In genomic region chr21:34877485-34878128, GRCh38 we compare ENCODE assay signal across 13 cellular contexts.
DNase-seq lines count a peak whose midpoint lies in the region; ATAC-seq and TF ChIP-seq lines count a peak whose summit lies in the region.
"Had no signal": no experiment of that assay in that cellular context is flagged by ENCODE, and none has a peak within 500 bp of the region (broad histone marks: within the 10 kb centered on the region; RNA-seq: fewer than 3 reads in every experiment).

No MANE protein-coding gene starts in this region.

- TF ChIP-seq CTCF in C4-2B (conservative IDR thresholded peaks at IDR 0.05) (no peak), IMR-90 (conservative IDR thresholded peaks at IDR 0.05; ENCODE audit: low read depth, low read length) (no peak), body of pancreas (IDR thresholded peaks at IDR 0.05) (no peak)

- peak overlapping the region; percentile 28; the same call in 1 of the 2 replicates for H3K14ac ChIP-seq in IMR-90 (replicated peaks; ENCODE audit: low read depth, low read length)

- TF ChIP-seq RAD21 in IMR-90 (IDR thresholded peaks at IDR 0.05; ENCODE audit: low read length): no peak

- no peak overlapping the region for H2BK120ac ChIP-seq in IMR-90 (ENCODE audit: low read depth, low read length)

- no peak overlapping the region for H3K9ac ChIP-seq in IMR-90 (ENCODE audit: low read depth, low read length)
- H3K9ac ChIP-seq in mucosa of rectum (ENCODE audit: low read depth in 1 of 2, low read length in 2 of 2): peak overlapping the region; percentile 9 to 18

- intact Hi-C loops in IMR-90 (cut with micrococcal nuclease): no loop called here
- intact Hi-C loops in body of pancreas (cut with DNase I): no loop called here

- no peak overlapping the region for H3K56ac ChIP-seq in IMR-90 (ENCODE audit: extremely low read depth, insufficient read depth, low read length)

- in situ Hi-C loops in IMR-90 (cut with MboI; ENCODE audit: low sequenced_read_pairs): loop anchor here (5.0 kb wide), 1 partner anchor 130 kb away; no protein-coding TSS in a partner anchor
- in situ Hi-C loops in KBM-7 (cut with MboI; ENCODE audit: low pct_unique_long_range_greater_than_20kb, low sequenced_read_pairs): no loop called here

- dilution Hi-C loops in IMR-90 (cut with HindIII; ENCODE audit: low sequenced_read_pairs, unreplicated experiment): no loop called here

- no peaks in the 10 kb centered on the region for H3K27me3 ChIP-seq in IMR-90 (ENCODE audit: control insufficient read depth, insufficient read depth, low read length)
- no peaks in the 10 kb centered on the region for H3K27me3 ChIP-seq in body of pancreas
- no peaks in the 10 kb centered on the region for H3K27me3 ChIP-seq in mucosa of rectum (ENCODE audit: control insufficient read depth in 2 of 2, insufficient read depth in 2 of 2, low read length in 2 of 2)
- H3K27me3 ChIP-seq: spleen had no signal

- no peak overlapping the region for H2AFZ ChIP-seq in IMR-90 (replicated peaks; ENCODE audit: low read length, poor library complexity)

- no peak overlapping the region for H4K91ac ChIP-seq in IMR-90 (ENCODE audit: insufficient read depth, low read depth, low read length)

- no peak overlapping the region; the same call in 1 of the 2 replicates for H4K5ac ChIP-seq in IMR-90 (ENCODE audit: low read depth, low read length)

- H3K23ac ChIP-seq in IMR-90 (ENCODE audit: low read depth, low read length): peak overlapping the region; percentile 10

- no TSS peak for BruUV-seq in IMR-90 (replicated peaks; lab: Mats Ljungman, UMichigan)

- H3K4me1 ChIP-seq in IMR-90 (ENCODE audit: control insufficient read depth, insufficient read depth, low read length) (peaks cover 28% of the 10 kb centered on the region), body of pancreas (peaks cover 18% of the 10 kb centered on the region), mucosa of rectum (ENCODE audit: control insufficient read depth in 2 of 2, insufficient read depth in 2 of 2, low read length in 2 of 2) (peaks cover 7 to 24% of the 10 kb centered on the region in 2 donors)

- H2BK20ac ChIP-seq in IMR-90 (ENCODE audit: low read depth, low read length): no peak overlapping the region

- POLR2A ChIA-PET in IMR-90 (lab: Charles Lee; ENCODE audit: unreplicated experiment): interaction anchor here (0.6 kb wide), 2 partner anchors 68 to 146 kb away, joined by 3 read pairs; no protein-coding TSS in a partner anchor

- H2BK15ac ChIP-seq in IMR-90 (ENCODE audit: low read depth, low read length): no peak overlapping the region

- TF ChIP-seq POLR2A in IMR-90 (IDR thresholded peaks at IDR 0.05; ENCODE audit: low read depth, low read length) (no peak; the same call in 1 of the 2 replicates), body of pancreas (IDR thresholded peaks at IDR 0.05) (no peak)

- no peak for DNase-seq in IMR-90
- peak; percentile 89 to 96 (median 93) for DNase-seq in body of pancreas
- no peak for DNase-seq in KBM-7
- no peak for DNase-seq in HuH-7.5 (ENCODE audit: low spot score)
- no peak for DNase-seq in CD1c-positive myeloid dendritic cell (ENCODE audit: extremely low spot score)
- DNase-seq: activated B cell treated with CpG ODN at 0.5 μM for 24 hours; activated effector memory CD4-positive, alpha-beta T cell treated with Interleukin-2 at 50 U/mL for 16 hours; spleen; stimulated activated CD8-positive, alpha-beta memory T cell treated with anti-CD3 and anti-CD28 coated beads, Interleukin-4, amount 100 ng/mL, for 48 hours had no signal

- peaks cover 39% of the 10 kb centered on the region for H3K9me1 ChIP-seq in IMR-90 (ENCODE audit: insufficient read depth, low read length)

- H3K36me3 ChIP-seq in IMR-90 (ENCODE audit: control insufficient read depth, insufficient read depth, low read length) (peaks cover 46% of the 10 kb centered on the region), body of pancreas (replicated peaks in 1 of 2; ENCODE audit: insufficient read depth in 1 of 2, low read depth in 2 of 2) (no peaks in the 10 kb centered on the region), mucosa of rectum (ENCODE audit: control insufficient read depth in 2 of 2, insufficient read depth in 2 of 2, low read length in 2 of 2) (peaks cover 13 to 24% of the 10 kb centered on the region in 2 donors)

- no peak overlapping the region for H3K4ac ChIP-seq in IMR-90 (ENCODE audit: low read depth, low read length)

- CTCF ChIA-PET in IMR-90 (lab: Yijun Ruan, JAX): interaction anchor here (1.1 kb wide), 1 partner anchor 468 kb away, joined by 4 read pairs; no protein-coding TSS in a partner anchor

- no peak overlapping the region for H2BK5ac ChIP-seq in IMR-90 (ENCODE audit: low read depth, low read length, poor library complexity, severe bottlenecking)

- ATAC-seq in IMR-90 (ENCODE audit: low read depth): no peak
- peak; percentile 86 for ATAC-seq in body of pancreas
- ATAC-seq in GM21526 (IDR thresholded peaks at IDR 0.05; ENCODE audit: low FRiP score, unreplicated experiment): no peak

- 0 out of 4 replicates have a peak overlapping the region, but pooled peaks of 1 of the 2 experiments have one; percentile 27 for H4K8ac ChIP-seq in IMR-90 (ENCODE audit: low read depth in 2 of 2, low read length in 2 of 2)

- H3K4me2 ChIP-seq in IMR-90 (ENCODE audit: low read depth, low read length): no peak overlapping the region

- no peaks in the 10 kb centered on the region for H3K9me3 ChIP-seq in IMR-90 (ENCODE audit: control insufficient read depth, insufficient read depth, low read length)
- no peaks in the 10 kb centered on the region for H3K9me3 ChIP-seq in body of pancreas
- no peaks in the 10 kb centered on the region for H3K9me3 ChIP-seq in mucosa of rectum (ENCODE audit: control insufficient read depth in 2 of 2, low read length in 2 of 2)
- H3K9me3 ChIP-seq: spleen had no signal

- H3K79me1 ChIP-seq in IMR-90 (ENCODE audit: low read depth in 1 of 2, low read length in 2 of 2): peaks cover 3 to 60% of the 10 kb centered on the region in 2 experiments; a peak in 3 of 4 replicates

- H3K27ac ChIP-seq in C4-2B (peak overlapping the region; percentile 36; the same call in 1 of the 2 replicates), IMR-90 (ENCODE audit: insufficient read depth, low read length) (no peak overlapping the region), body of pancreas (peak overlapping the region; percentile 30 to 66 (median 56)), mucosa of rectum (ENCODE audit: low read depth in 2 of 2, low read length in 2 of 2) (peak overlapping the region; percentile 75 to 77)
- H3K27ac ChIP-seq: coronary artery, spleen had no signal

- H3K4me3 ChIP-seq in IMR-90 (ENCODE audit: insufficient read depth, low read depth, low read length): no peak overlapping the region
- H3K4me3 ChIP-seq in body of pancreas: no peak overlapping the region
- H3K4me3 ChIP-seq in mucosa of rectum (ENCODE audit: low read length in 2 of 2): no peak overlapping the region
- H3K4me3 ChIP-seq: coronary artery, spleen had no signal

- peaks cover 80% of the 10 kb centered on the region for H4K20me1 ChIP-seq in IMR-90 (ENCODE audit: insufficient read depth, low read length)

- H3K18ac ChIP-seq in IMR-90 (ENCODE audit: low read depth, low read length): no peak overlapping the region

- H2AK9ac ChIP-seq in IMR-90 (replicated peaks; ENCODE audit: low read depth, low read length, poor library complexity): no peak overlapping the region

- WGBS in IMR-90 (ENCODE audit: extremely low coverage in 2 of 2, insufficient read length in 1 of 2), 2 experiments: no CpG with 5 or more reads among the region's 10 CpGs
- 31 to 33% methylated on average over 10 of the region's 10 CpGs for WGBS in body of pancreas, 2 donors

- H2AK5ac ChIP-seq in IMR-90 (ENCODE audit: low read depth, low read length): no peak overlapping the region

TF ChIP-seq in IMR-90, 13 proteins besides CTCF, POLR2A, EP300 and RAD21:
- no peak for TF ChIP-seq USF2 (IDR thresholded peaks at IDR 0.05; ENCODE audit: low read depth, low read length)
- TF ChIP-seq MXI1 (IDR thresholded peaks at IDR 0.05; ENCODE audit: borderline replicate concordance, low read depth, low read length): no peak
- TF ChIP-seq SMC3 (IDR thresholded peaks at IDR 0.05; ENCODE audit: low read depth, low read length): no peak
- TF ChIP-seq NFE2L2 (IDR thresholded peaks at IDR 0.05; ENCODE audit: low read depth, low read length): no peak
- TF ChIP-seq RCOR1 (IDR thresholded peaks at IDR 0.05; ENCODE audit: insufficient replicate concordance, low read length): no peak
- no peak for TF ChIP-seq CHD1 (IDR thresholded peaks at IDR 0.05; ENCODE audit: low read depth, low read length)
- no peak for TF ChIP-seq ELK1 (IDR thresholded peaks at IDR 0.05; ENCODE audit: borderline replicate concordance, low read depth, low read length)
- no peak for TF ChIP-seq BHLHE40 (IDR thresholded peaks at IDR 0.05; ENCODE audit: low read depth, low read length)
- TF ChIP-seq CEBPB (IDR thresholded peaks at IDR 0.05; ENCODE audit: low read depth, low read length): no peak
- TF ChIP-seq MAZ (IDR thresholded peaks at IDR 0.05; ENCODE audit: borderline replicate concordance, low read depth, low read length): no peak
- TF ChIP-seq RFX5 (IDR thresholded peaks at IDR 0.05; ENCODE audit: low read depth, low read length): no peak
- TF ChIP-seq FOS (IDR thresholded peaks at IDR 0.05; ENCODE audit: low read depth, low read length): no peak
- no peak for TF ChIP-seq MAFK (IDR thresholded peaks at IDR 0.05; ENCODE audit: low read depth, low read length)

Comparison
In these comparisons a context has a peak if more than half of its experiments do, and no peak if none do; other contexts are left out.
1. DNase-seq: peak in body of pancreas (4 of 4); none in IMR-90 (single experiment), KBM-7 (single experiment), HuH-7.5 (single experiment) and CD1c-positive myeloid dendritic cell (single experiment).